In genomic region chr1:153122831-153123421, GRCh38 we compare ENCODE assay signal across 9 cellular contexts. TPM values are rescaled to one million over a fixed set of nuclear protein-coding genes. Genes with fewer than 3 reads are reported as not detected.
DNase-seq lines count a peak whose midpoint lies in the region; ATAC-seq and TF ChIP-seq lines count a peak whose summit lies in the region.
"Had no signal": no experiment of that assay in that cellular context is flagged by ENCODE, and none has a peak within 500 bp of the region (broad histone marks: within the 10 kb centered on the region; RNA-seq: fewer than 3 reads in every experiment).

No MANE protein-coding gene starts in this region.

- H3K4me1 ChIP-seq in endodermal cell (ENCODE audit: control insufficient read depth, insufficient read depth, low read length): no peaks in the 10 kb centered on the region
- peaks cover 4% of the 10 kb centered on the region for H3K4me1 ChIP-seq in suprapubic skin

- H3K36me3 ChIP-seq in endodermal cell (ENCODE audit: control insufficient read depth, insufficient read depth, low read length) (no peaks in the 10 kb centered on the region), suprapubic skin (no peaks in the 10 kb centered on the region)

- peaks cover 36% of the 10 kb centered on the region for H3K9me3 Mint-ChIP-seq in endodermal cell

- peak overlapping the region; percentile 61 for H3K27ac ChIP-seq in endodermal cell (ENCODE audit: low read depth, low read length)
- H3K27ac ChIP-seq in suprapubic skin: peak overlapping the region; percentile 62
- H3K27ac ChIP-seq: KMS-11 had no signal

- peak overlapping the region; percentile 26 for H3K9ac ChIP-seq in endodermal cell (ENCODE audit: extremely low read depth, low read length, poor library complexity, severe bottlenecking)
- H3K9ac ChIP-seq: KMS-11 had no signal

- H3K4me1 Mint-ChIP-seq in endodermal cell: peaks cover 11% of the 10 kb centered on the region

- DNase-seq in NCI-H2171 (lab: John Stamatoyannopoulos, UW) (peak; percentile 29), endodermal cell (peak; percentile 74), suprapubic skin (ENCODE audit: low spot score in 2 of 2) (no peak), SK-N-DZ (ENCODE audit: low spot score) (no peak), NCI-H2227 treated with DMSO at 0.1 percent for 48 hours (lab: John Stamatoyannopoulos, UW) (no peak)
- DNase-seq: GOT3 had no signal

- peaks cover 21% of the 10 kb centered on the region for H3K36me3 Mint-ChIP-seq in endodermal cell (ENCODE audit: low read depth)

- peak overlapping the region; percentile 97 for H3K27ac Mint-ChIP-seq in endodermal cell

- 20 to 51% methylated on average over 2 to 3 of the region's 3 CpGs for WGBS in endodermal cell (ENCODE audit: insufficient coverage in 1 of 2, insufficient read length in 1 of 2), 2 experiments
- 27% methylated on average over 3 of the region's 3 CpGs for WGBS in suprapubic skin

- TF ChIP-seq EP300 in suprapubic skin (IDR thresholded peaks at IDR 0.05): no peak

- no peak for TF ChIP-seq CTCF in endodermal cell (conservative IDR thresholded peaks at IDR 0.05)
- TF ChIP-seq CTCF in suprapubic skin (IDR thresholded peaks at IDR 0.05): no peak

- H3K27me3 ChIP-seq in endodermal cell (ENCODE audit: control insufficient read depth, insufficient read depth, low read length, poor library complexity, severe bottlenecking): no peaks in the 10 kb centered on the region
- no peaks in the 10 kb centered on the region for H3K27me3 ChIP-seq in suprapubic skin

- peak overlapping the region; percentile 15 for H3K4me3 Mint-ChIP-seq in endodermal cell

- ATAC-seq in HG02610 (IDR thresholded peaks at IDR 0.05; ENCODE audit: unreplicated experiment): peak; percentile 75
- ATAC-seq in HG02623 (IDR thresholded peaks at IDR 0.05; ENCODE audit: unreplicated experiment): no peak

- H3K9me3 ChIP-seq in endodermal cell (ENCODE audit: control insufficient read depth, low read length) (peaks cover 37% of the 10 kb centered on the region), suprapubic skin (peaks cover 7% of the 10 kb centered on the region)

- H3K4me3 ChIP-seq in endodermal cell (ENCODE audit: low read length): peak overlapping the region; percentile 55
- no peak overlapping the region for H3K4me3 ChIP-seq in suprapubic skin

- no peak for TF ChIP-seq POLR2A in suprapubic skin (IDR thresholded peaks at IDR 0.05)

- H3K27me3 Mint-ChIP-seq in endodermal cell (ENCODE audit: insufficient read depth): no peaks in the 10 kb centered on the region

RNA-seq across cellular contexts. Expression of gene SPRR2F, which starts 9.6 kb away (rescaled TPM):
- total RNA-seq in endodermal cell: not detected
- not detected for polyA plus RNA-seq in endodermal cell (2013, experiment 1 of 2)
- not detected for polyA plus RNA-seq in endodermal cell (2013, experiment 2 of 2)
- 1 to 10 TPM in 1 of 4 donors, not detected in 3; 4.2 TPM for total RNA-seq in suprapubic skin
- polyA plus RNA-seq in SK-N-DZ (2014; cell fraction: cytosol; rRNA removed): not detected in 2 replicates
- polyA plus RNA-seq in SK-N-DZ (2014; cell fraction: nucleus; rRNA removed): not detected in 2 replicates

RNA-seq across cellular contexts. Expression of gene SPRR2G, which starts 27.8 kb away (rescaled TPM):
- total RNA-seq in endodermal cell: not detected
- not detected for polyA plus RNA-seq in endodermal cell (2013, experiment 1 of 2)
- not detected for polyA plus RNA-seq in endodermal cell (2013, experiment 2 of 2)
- 10 to 100 TPM in 3 of 4 donors, 1 to 10 TPM in 1; 6.8 to 56.6 (median 13.3) TPM for total RNA-seq in suprapubic skin
- polyA plus RNA-seq in SK-N-DZ (2014; cell fraction: cytosol; rRNA removed): not detected in 2 replicates
- polyA plus RNA-seq in SK-N-DZ (2014; cell fraction: nucleus; rRNA removed): not detected in 2 replicates

RNA-seq across cellular contexts. Expression of gene SPRR2E, which starts 28.6 kb away (rescaled TPM):
- total RNA-seq in endodermal cell: not detected
- not detected for polyA plus RNA-seq in endodermal cell (2013, experiment 1 of 2)
- not detected for polyA plus RNA-seq in endodermal cell (2013, experiment 2 of 2)
- 100 to 1,000 TPM in 2 of 4 donors, 10 to 100 TPM in 2; 10.8 to 314 (median 156) TPM for total RNA-seq in suprapubic skin
- polyA plus RNA-seq in SK-N-DZ (2014; cell fraction: cytosol; rRNA removed): not detected in 2 replicates
- polyA plus RNA-seq in SK-N-DZ (2014; cell fraction: nucleus; rRNA removed): not detected in 2 replicates

RNA-seq across cellular contexts. Expression of gene SPRR2B, which starts 51.5 kb away (rescaled TPM):
- total RNA-seq in endodermal cell (not detected), suprapubic skin (1 to 10 TPM in 2 of 4 donors, not detected in 2; 2.0 to 3.3 TPM)
- not detected for polyA plus RNA-seq in endodermal cell (2013, experiment 1 of 2)
- polyA plus RNA-seq in endodermal cell (2013, experiment 2 of 2): not detected
- not detected in 2 replicates for polyA plus RNA-seq in SK-N-DZ (2014; cell fraction: cytosol; rRNA removed)
- polyA plus RNA-seq in SK-N-DZ (2014; cell fraction: nucleus; rRNA removed): not detected in 2 replicates

Comparison
In these comparisons a context has a peak if more than half of its experiments do, and no peak if none do; other contexts are left out.
1. DNase-seq: peak in NCI-H2171 (single experiment) and endodermal cell (single experiment); none in suprapubic skin (0 of 2), SK-N-DZ (single experiment) and NCI-H2227 treated with DMSO at 0.1 percent for 48 hours (single experiment).
2. RNA of gene SPRR2G, which starts 27.8 kb away (total RNA-seq): 6.8 to 56.6 TPM in suprapubic skin; not detected in endodermal cell; every median in the first group is over 4 times any median in the second.
3. RNA of gene SPRR2E, which starts 28.6 kb away (total RNA-seq): 10.8 to 314 TPM in suprapubic skin; not detected in endodermal cell; every median in the first group is over 10 times any median in the second.